ENCODE assay signal across 10 cellular contexts in genomic region chr9:127783111-127783621, GRCh38. TPM values are rescaled to one million over a fixed set of nuclear protein-coding genes. Genes with fewer than 3 reads are reported as not detected.
DNase-seq lines count a peak whose midpoint lies in the region; ATAC-seq and TF ChIP-seq lines count a peak whose summit lies in the region.
"Had no signal": no experiment of that assay in that cellular context is flagged by ENCODE, and none has a peak within 500 bp of the region (broad histone marks: within the 10 kb centered on the region; RNA-seq: fewer than 3 reads in every experiment).

No MANE protein-coding gene starts in this region.

- WGBS in mammary epithelial cell (ENCODE audit: low coverage, missing lambda C conversion rate) = 82% methylated on average over 7 of the region's 15 CpGs
- WGBS in suprapubic skin = 56% methylated on average over 15 of the region's 15 CpGs

- H3K36me3 Mint-ChIP-seq in MCF 10A (ENCODE audit: insufficient read depth, unreplicated experiment) (peaks cover 17% of the 10 kb centered on the region), memory B cell (peaks cover 8% of the 10 kb centered on the region)

- H3K9me3 ChIP-seq in mammary epithelial cell (replicated peaks; ENCODE audit: insufficient read depth, low read length) = no peaks in the 10 kb centered on the region
- no peaks in the 10 kb centered on the region for H3K9me3 ChIP-seq in suprapubic skin
- no peaks in the 10 kb centered on the region for H3K9me3 ChIP-seq in MG63
- H3K9me3 ChIP-seq: A549, SJSA1 had no signal

- TF ChIP-seq EP300 in suprapubic skin (IDR thresholded peaks at IDR 0.05) = no peak

- H3K4me1 ChIP-seq in mammary epithelial cell (ENCODE audit: insufficient read depth, low read length) (peaks cover 14% of the 10 kb centered on the region), suprapubic skin (peaks cover 50% of the 10 kb centered on the region)

- BruUV-seq in MCF 10A (replicated peaks; lab: Mats Ljungman, UMichigan) (no TSS peak), mammary epithelial cell (replicated peaks; lab: Mats Ljungman, UMichigan) (no TSS peak)

- H3K27ac Mint-ChIP-seq in MCF 10A (ENCODE audit: low read depth, unreplicated experiment) (peak overlapping the region; percentile 63), memory B cell (peak overlapping the region; percentile 96)

- no peak overlapping the region for H2AFZ ChIP-seq in mammary epithelial cell (ENCODE audit: low read depth, low read length)

- peak; percentile 8 for ATAC-seq in memory B cell (ENCODE audit: low read depth)
- no peak for ATAC-seq in HG03039 (IDR thresholded peaks at IDR 0.05; ENCODE audit: unreplicated experiment)
- ATAC-seq: A549 had no signal

- intact Hi-C loops in MCF 10A (cut with micrococcal nuclease) = no loop called here
- intact Hi-C loops in mammary epithelial cell (cut with micrococcal nuclease) = no loop called here

- H3K27me3 ChIP-seq in mammary epithelial cell (ENCODE audit: insufficient read depth, low read length) (no peaks in the 10 kb centered on the region), suprapubic skin (no peaks in the 10 kb centered on the region), MG63 (no peaks in the 10 kb centered on the region)
- H3K27me3 ChIP-seq: SJSA1 had no signal

- H3K79me2 ChIP-seq in mammary epithelial cell (ENCODE audit: insufficient read depth, low read length) = peaks cover 24% of the 10 kb centered on the region

- H3K9me3 Mint-ChIP-seq in MCF 10A (ENCODE audit: unreplicated experiment) (no peaks in the 10 kb centered on the region), memory B cell (no peaks in the 10 kb centered on the region)

- H3K4me1 Mint-ChIP-seq in MCF 10A (ENCODE audit: insufficient read depth, unreplicated experiment) = peaks cover 9% of the 10 kb centered on the region
- peaks cover 29% of the 10 kb centered on the region for H3K4me1 Mint-ChIP-seq in memory B cell

- no peak overlapping the region for H3K4me3 Mint-ChIP-seq in MCF 10A (ENCODE audit: unreplicated experiment)
- H3K4me3 Mint-ChIP-seq in memory B cell = peak overlapping the region; percentile 84

- no peak for TF ChIP-seq POLR2A in suprapubic skin (IDR thresholded peaks at IDR 0.05)

- no peak overlapping the region for H3K9ac ChIP-seq in mammary epithelial cell (ENCODE audit: insufficient read depth, low read length)

- CTCF ChIA-PET in MCF 10A (lab: Yijun Ruan, JAX) (interaction anchor here (1.2 to 4.0 kb wide), 4 partner anchors 44 to 193 kb away, joined by 3 to 16 read pairs (median 8); partner anchors contain the start of gene TOR2A), mammary epithelial cell (lab: Charles Lee; ENCODE audit: low non-redundant PET) (no interaction called here)

- H3K4me2 ChIP-seq in mammary epithelial cell (ENCODE audit: insufficient read depth, low read depth, low read length) = no peak overlapping the region
- H3K4me2 ChIP-seq: A549 had no signal

- H3K27me3 Mint-ChIP-seq in MCF 10A (ENCODE audit: insufficient read depth, unreplicated experiment) (no peaks in the 10 kb centered on the region), memory B cell (no peaks in the 10 kb centered on the region)

- DNase-seq in MCF 10A (ENCODE audit: unreplicated experiment) (no peak), mammary epithelial cell (no peak), activated gamma-delta T cell (lab: John Stamatoyannopoulos, UW) (peak; percentile 68), memory B cell (ENCODE audit: low spot score in 2 of 2) (peak in 1 of 2 donors; percentile 43), suprapubic skin (ENCODE audit: low spot score in 2 of 2) (peak; percentile 89 to 90), putamen (ENCODE audit: low spot score) (no peak), MG63 (no peak)

- dilution Hi-C loops in mammary epithelial cell (cut with HindIII; ENCODE audit: low sequenced_read_pairs) = no loop called here

- POLR2A ChIA-PET in MCF 10A (lab: Yijun Ruan, JAX) = interaction anchor here (1.0 to 2.7 kb wide), 3 partner anchors 12 to 46 kb away, joined by 3 to 10 read pairs (median 7); no protein-coding TSS in a partner anchor

- no peak overlapping the region for H3K4me3 ChIP-seq in mammary epithelial cell (replicated peaks in 1 of 3; ENCODE audit: insufficient read depth in 1 of 3, low read depth in 2 of 3, low read length in 3 of 3)
- H3K4me3 ChIP-seq in suprapubic skin = no peak overlapping the region
- no peak overlapping the region for H3K4me3 ChIP-seq in MG63
- H3K4me3 ChIP-seq: A549, SJSA1 had no signal

- in situ Hi-C loops in mammary epithelial cell (cut with MboI; ENCODE audit: low sequenced_read_pairs in 2 of 2) = loop anchor here (5.0 kb wide), 1 partner anchor 46 kb away; the partner anchor contains the start of gene TOR2A (in 2 of the 2)

- H3K36me3 ChIP-seq in mammary epithelial cell (ENCODE audit: insufficient read depth, low read length) (peaks cover 10% of the 10 kb centered on the region), suprapubic skin (peaks cover 11% of the 10 kb centered on the region), MG63 (peaks cover 20% of the 10 kb centered on the region)

- no peak for TF ChIP-seq CTCF in MCF 10A (IDR thresholded peaks at IDR 0.05; ENCODE audit: unreplicated experiment)
- no peak for TF ChIP-seq CTCF in mammary epithelial cell (conservative IDR thresholded peaks at IDR 0.05 in 1 of 2, IDR thresholded peaks at IDR 0.05 in 1 of 2; ENCODE audit: extremely low read depth in 1 of 2, insufficient read depth in 1 of 2, low read depth in 1 of 2, low read length in 2 of 2)
- no peak for TF ChIP-seq CTCF in suprapubic skin (IDR thresholded peaks at IDR 0.05)

- no peak overlapping the region for H3K27ac ChIP-seq in mammary epithelial cell (ENCODE audit: insufficient read depth, low read depth, low read length)
- peak overlapping the region; percentile 30 for H3K27ac ChIP-seq in suprapubic skin
- H3K27ac ChIP-seq: A549, SJSA1 had no signal

- H4K20me1 ChIP-seq in mammary epithelial cell (ENCODE audit: insufficient read depth, low read length) = no peaks in the 10 kb centered on the region

RNA-seq across cellular contexts. Expression of gene CDK9, which starts 2.7 kb away (rescaled TPM):
- 62.1 and 84.0 TPM in 2 replicates for total RNA-seq in MCF 10A (2022)
- total RNA-seq in mammary epithelial cell = 10 to 100 TPM; 63.5 to 71.6 TPM
- 73.8 TPM for polyA plus RNA-seq in mammary epithelial cell
- polyA minus RNA-seq in mammary epithelial cell = 66.3 TPM
- total RNA-seq in suprapubic skin = 100 to 1,000 TPM in 1 of 4 donors, 10 to 100 TPM in 3; 57.2 to 119 (median 72.7) TPM
- total RNA-seq in MG63 (2014; rRNA removed; shearing (Covaris generic); ENCODE audit: low replicate concordance) = 48.6 and 67.5 TPM in 2 replicates

RNA-seq across cellular contexts. Expression of gene SH2D3C, which starts 4.7 kb away (rescaled TPM):
- not detected in 2 replicates for total RNA-seq in MCF 10A (2022)
- total RNA-seq in mammary epithelial cell = under 1 TPM; under 0.01 to 0.19 TPM
- 0.08 TPM for polyA plus RNA-seq in mammary epithelial cell
- polyA minus RNA-seq in mammary epithelial cell = not detected
- total RNA-seq in suprapubic skin = 1 to 10 TPM; 3.4 to 8.9 (median 6.1) TPM
- not detected in 2 replicates for total RNA-seq in MG63 (2014; rRNA removed; shearing (Covaris generic); ENCODE audit: low replicate concordance)
- total RNA-seq: SJSA1 had no signal

RNA-seq across cellular contexts. Expression of gene FPGS, which starts 19.5 kb away (rescaled TPM):
- total RNA-seq in MCF 10A (2022) = 130 and 131 TPM in 2 replicates
- total RNA-seq in mammary epithelial cell = 10 to 100 TPM; 59.5 to 85.8 TPM
- polyA plus RNA-seq in mammary epithelial cell = 56.0 TPM
- 43.0 TPM for polyA minus RNA-seq in mammary epithelial cell
- total RNA-seq in suprapubic skin = 10 to 100 TPM; 22.9 to 50.3 (median 28.3) TPM
- total RNA-seq in MG63 (2014; rRNA removed; shearing (Covaris generic); ENCODE audit: low replicate concordance) = 100 and 115 TPM in 2 replicates

RNA-seq across cellular contexts. Expression of gene TOR2A, which starts 48.1 kb away (rescaled TPM):
- 8.4 and 11.3 TPM in 2 replicates for total RNA-seq in MCF 10A (2022)
- 10 to 100 TPM in 1 of 2 donors, 1 to 10 TPM in 1; 4.0 to 13.2 TPM for total RNA-seq in mammary epithelial cell
- polyA plus RNA-seq in mammary epithelial cell = 10.3 TPM
- polyA minus RNA-seq in mammary epithelial cell = 5.6 TPM
- 10 to 100 TPM; 16.1 to 24.3 (median 19.3) TPM for total RNA-seq in suprapubic skin
- total RNA-seq in MG63 (2014; rRNA removed; shearing (Covaris generic); ENCODE audit: low replicate concordance) = 5.8 and 18.7 TPM in 2 replicates

Comparison
In these comparisons a context has a peak if more than half of its experiments do, and no peak if none do; other contexts are left out.
1. DNase-seq: peak in activated gamma-delta T cell (single experiment) and suprapubic skin (2 of 2); none in MCF 10A (single experiment), mammary epithelial cell (single experiment), putamen (single experiment) and MG63 (single experiment).